ENCODE assay signal across 17 cellular contexts in the genomic region with DNA sequence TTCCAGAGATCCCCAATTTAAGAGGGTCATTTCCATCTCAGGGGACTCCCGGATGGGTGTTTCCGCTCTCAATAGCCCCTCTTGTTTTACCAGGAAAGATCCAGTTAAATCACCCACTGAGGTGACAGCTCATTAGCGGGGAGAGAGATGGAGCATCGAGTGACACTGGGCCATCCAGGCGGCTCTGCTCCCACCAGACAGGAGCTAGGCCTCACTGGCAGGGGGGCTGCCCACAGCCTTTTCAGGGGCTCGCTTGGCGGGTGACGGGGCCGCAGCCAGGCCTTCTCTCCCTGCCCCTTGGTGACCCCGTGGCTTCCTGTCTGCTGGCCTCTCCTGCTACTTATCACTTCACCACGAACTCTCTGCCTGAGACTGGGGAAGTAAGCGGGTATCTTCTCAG.
"Had no signal": no experiment of that assay in that cellular context is flagged by ENCODE, and none has a peak within 500 bp of the region (broad histone marks: within the 10 kb centered on the region; RNA-seq: fewer than 3 reads in every experiment).

No MANE protein-coding gene starts in this region.

- H3K79me2 ChIP-seq: parathyroid adenoma had no signal

- H3K27ac ChIP-seq: breast epithelium, parathyroid adenoma, SK-N-MC, upper lobe of left lung had no signal

- H2AFZ ChIP-seq: parathyroid adenoma had no signal

- H3K4me1 ChIP-seq: breast epithelium, parathyroid adenoma had no signal

- DNase-seq: activated B cell treated with CpG ODN at 0.5 μM for 24 hours; activated CD4-positive, alpha-beta T cell treated with anti-CD3 and anti-CD28 coated beads, Interleukin-2, amount 10 ng/mL, durations not matched to agents 24 days and 14 days; activated CD8-positive, alpha-beta memory T cell treated with anti-CD3 and anti-CD28 coated beads, Interleukin-2, amount 50 U/mL, for 48 hours; activated naive CD4-positive, alpha-beta T cell; activated naive CD8-positive, alpha-beta T cell treated with anti-CD3 and anti-CD28 coated beads, Interleukin-2, amount 10 ng/mL, durations not matched to agents 7 days and 5 days; erythroblast; hippocampal formation; kidney; sigmoid colon; stimulated activated CD4-positive, alpha-beta T cell treated with anti-CD3 and anti-CD28 coated beads, Interleukin-1b, Interleukin-23, amount 100 ng/mL, for 48 hours; stimulated activated naive CD8-positive, alpha-beta T cell treated with anti-CD3 and anti-CD28 coated beads, Interleukin-15, amount 100 ng/mL, for 72 hours; T-cell; upper lobe of left lung had no signal

- H3K9ac ChIP-seq: parathyroid adenoma had no signal

- H3K36me3 ChIP-seq: breast epithelium had no signal

- H3K9me3 ChIP-seq: ascending aorta, breast epithelium, sigmoid colon, upper lobe of left lung had no signal

- H3K27me3 ChIP-seq: ascending aorta, breast epithelium, sigmoid colon, upper lobe of left lung had no signal

- H3K4me3 ChIP-seq: ascending aorta, breast epithelium, sigmoid colon, SK-N-MC, upper lobe of left lung had no signal

- ATAC-seq: T-cell had no signal
